In the genomic region with DNA sequence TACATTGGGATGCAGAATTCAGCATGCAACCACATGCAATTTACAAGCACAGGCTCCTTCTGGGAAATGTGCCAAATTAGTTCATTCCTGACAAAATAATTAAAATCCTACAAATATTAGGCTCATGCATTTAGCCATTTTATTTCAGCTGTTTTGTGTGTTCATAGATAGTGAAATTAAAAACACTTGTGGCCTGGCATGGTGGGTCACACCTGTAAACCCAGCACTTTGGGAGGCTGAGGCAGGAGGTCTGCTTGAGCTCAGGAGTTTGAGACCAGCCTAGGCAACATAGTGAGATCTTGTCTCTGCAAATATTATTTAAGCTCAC, we compare ENCODE assay signal across 2 cellular contexts.
A peak's percentile ranks its signal among the peaks of the same experiment; 100 is the strongest.
TF ChIP-seq lines count a peak whose summit lies in the region.

No MANE protein-coding gene starts in this region.

TF ChIP-seq in HepG2, 621 proteins besides CTCF, POLR2A, EP300 and RAD21:
- TF ChIP-seq KDM6A (CRISPR knock-in tag; IDR thresholded peaks at IDR 0.05; ENCODE audit: low read depth) = 0 out of 2 replicates have a peak, but pooled peaks have one; percentile 6
- TF ChIP-seq ZKSCAN5 (CRISPR knock-in tag; IDR thresholded peaks at IDR 0.05) = no peak
- TF ChIP-seq ZNF569 (CRISPR knock-in tag; IDR thresholded peaks at IDR 0.05; ENCODE audit: borderline replicate concordance) = no peak
- TF ChIP-seq ARID2 (CRISPR knock-in tag; IDR thresholded peaks at IDR 0.05; ENCODE audit: borderline replicate concordance) = 0 out of 2 replicates have a peak, but pooled peaks have one; percentile 62
- TF ChIP-seq, protein P1, sequence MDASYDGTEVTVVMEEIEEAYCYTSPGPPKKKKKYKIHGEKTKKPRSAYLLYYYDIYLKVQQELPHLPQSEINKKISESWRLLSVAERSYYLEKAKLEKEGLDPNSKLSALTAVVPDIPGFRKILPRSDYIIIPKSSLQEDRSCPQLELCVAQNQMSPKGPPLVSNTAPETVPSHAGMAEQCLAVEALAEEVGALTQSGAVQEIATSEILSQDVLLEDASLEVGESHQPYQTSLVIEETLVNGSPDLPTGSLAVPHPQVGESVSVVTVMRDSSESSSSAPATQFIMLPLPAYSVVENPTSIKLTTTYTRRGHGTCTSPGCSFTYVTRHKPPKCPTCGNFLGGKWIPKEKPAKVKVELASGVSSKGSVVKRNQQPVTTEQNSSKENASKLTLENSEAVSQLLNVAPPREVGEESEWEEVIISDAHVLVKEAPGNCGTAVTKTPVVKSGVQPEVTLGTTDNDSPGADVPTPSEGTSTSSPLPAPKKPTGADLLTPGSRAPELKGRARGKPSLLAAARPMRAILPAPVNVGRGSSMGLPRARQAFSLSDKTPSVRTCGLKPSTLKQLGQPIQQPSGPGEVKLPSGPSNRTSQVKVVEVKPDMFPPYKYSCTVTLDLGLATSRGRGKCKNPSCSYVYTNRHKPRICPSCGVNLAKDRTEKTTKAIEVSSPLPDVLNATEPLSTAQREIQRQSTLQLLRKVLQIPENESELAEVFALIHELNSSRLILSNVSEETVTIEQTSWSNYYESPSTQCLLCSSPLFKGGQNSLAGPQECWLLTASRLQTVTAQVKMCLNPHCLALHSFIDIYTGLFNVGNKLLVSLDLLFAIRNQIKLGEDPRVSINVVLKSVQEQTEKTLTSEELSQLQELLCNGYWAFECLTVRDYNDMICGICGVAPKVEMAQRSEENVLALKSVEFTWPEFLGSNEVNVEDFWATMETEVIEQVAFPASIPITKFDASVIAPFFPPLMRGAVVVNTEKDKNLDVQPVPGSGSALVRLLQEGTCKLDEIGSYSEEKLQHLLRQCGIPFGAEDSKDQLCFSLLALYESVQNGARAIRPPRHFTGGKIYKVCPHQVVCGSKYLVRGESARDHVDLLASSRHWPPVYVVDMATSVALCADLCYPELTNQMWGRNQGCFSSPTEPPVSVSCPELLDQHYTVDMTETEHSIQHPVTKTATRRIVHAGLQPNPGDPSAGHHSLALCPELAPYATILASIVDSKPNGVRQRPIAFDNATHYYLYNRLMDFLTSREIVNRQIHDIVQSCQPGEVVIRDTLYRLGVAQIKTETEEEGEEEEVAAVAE (CRISPR knock-in tag; IDR thresholded peaks at IDR 0.05; ENCODE audit: borderline replicate concordance) = no peak
- no peak for TF ChIP-seq HDAC2 (CRISPR knock-in tag; IDR thresholded peaks at IDR 0.05)
- TF ChIP-seq RCOR2 (CRISPR knock-in tag; IDR thresholded peaks at IDR 0.05) = 0 out of 2 replicates have a peak, but pooled peaks have one; percentile 21
- no peak for TF ChIP-seq YEATS2 (CRISPR knock-in tag; IDR thresholded peaks at IDR 0.05; ENCODE audit: borderline replicate concordance)
- no peak for TF ChIP-seq HNF4G (IDR thresholded peaks at IDR 0.05; ENCODE audit: borderline replicate concordance, low read depth, low read length)
- no peak for TF ChIP-seq HNF4G (CRISPR knock-in tag; IDR thresholded peaks at IDR 0.05; ENCODE audit: borderline replicate concordance, low read depth)
- TF ChIP-seq ZNF557 (CRISPR knock-in tag; IDR thresholded peaks at IDR 0.05) = no peak
- no peak for TF ChIP-seq NFIC (IDR thresholded peaks at IDR 0.05; ENCODE audit: low read length)
- TF ChIP-seq HNRNPK (IDR thresholded peaks at IDR 0.05; ENCODE audit: low read depth, low read length, poor library complexity, severe bottlenecking) = no peak

TF ChIP-seq in endothelial cell of umbilical vein, 7 proteins besides CTCF, POLR2A, EP300 and RAD21:
- TF ChIP-seq MAX (IDR thresholded peaks at IDR 0.05; ENCODE audit: insufficient read depth, insufficient read length) = no peak
- no peak for TF ChIP-seq EZH2 (IDR thresholded peaks at IDR 0.05; ENCODE audit: borderline replicate concordance, low read depth, low read length, severe bottlenecking)
- no peak for TF ChIP-seq JUN (IDR thresholded peaks at IDR 0.05; ENCODE audit: borderline replicate concordance, insufficient read depth, insufficient read length, low read depth)
- TF ChIP-seq GATA2 (IDR thresholded peaks at IDR 0.05; ENCODE audit: insufficient read depth, insufficient read length, low read depth, low read length) = no peak
- no peak for TF ChIP-seq MYC (IDR thresholded peaks at IDR 0.05; ENCODE audit: low read depth, low read length)
- no peak for TF ChIP-seq FOS (IDR thresholded peaks at IDR 0.05; ENCODE audit: borderline replicate concordance, insufficient read depth, low read length)
- no peak for TF ChIP-seq POLR2AphosphoS5 (IDR thresholded peaks at IDR 0.05; ENCODE audit: insufficient read depth, low read depth, low read length)
